9 cellular contexts compared by ENCODE assay signal in genomic region chr20:36754656-36755222, GRCh38. TPM values are rescaled to one million over a fixed set of nuclear protein-coding genes. Genes with fewer than 3 reads are reported as not detected.
DNase-seq lines count a peak whose midpoint lies in the region; ATAC-seq and TF ChIP-seq lines count a peak whose summit lies in the region.
"Had no signal": no experiment of that assay in that cellular context is flagged by ENCODE, and none has a peak within 500 bp of the region (broad histone marks: within the 10 kb centered on the region; RNA-seq: fewer than 3 reads in every experiment).

No MANE protein-coding gene starts in this region.

- H3K27ac ChIP-seq in WERI-Rb-1 (no peak overlapping the region), lung (ENCODE audit: low read depth in 1 of 2, low read length in 1 of 2) (peak overlapping the region; percentile 4 to 44), thoracic aorta (no peak overlapping the region)
- H3K27ac ChIP-seq: skin epidermis had no signal

- POLR2A ChIA-PET in AG04449 (lab: Yijun Ruan, JAX) = interaction anchor here (0.9 to 1.3 kb wide), 2 partner anchors 8 to 88 kb away, joined by 3 read pairs; partner anchors contain the start of gene NDRG3

- no peaks in the 10 kb centered on the region for H3K4me1 ChIP-seq in lung (ENCODE audit: control insufficient read depth in 2 of 2, insufficient read depth in 2 of 2, low read length in 2 of 2)
- peaks cover 0 to 4% of the 10 kb centered on the region in 2 donors for H3K4me1 ChIP-seq in thoracic aorta (ENCODE audit: control insufficient read depth in 1 of 2, low read depth in 2 of 2)

- TF ChIP-seq CTCF in AG04449 (IDR thresholded peaks at IDR 0.05; ENCODE audit: insufficient read depth, low read length, missing control alignments) (peak; percentile 83), GM12874 (IDR thresholded peaks at IDR 0.05; ENCODE audit: insufficient read depth, low read depth, low read length) (peak; percentile 72), WERI-Rb-1 (IDR thresholded peaks at IDR 0.05; ENCODE audit: low read depth, low read length) (peak; percentile 84), lung (IDR thresholded peaks at IDR 0.05; ENCODE audit: control extremely low read depth, extremely low read depth) (peak; percentile 54), thoracic aorta (IDR thresholded peaks at IDR 0.05) (peak; percentile 86)

- WGBS in lung, 2 donors = 11 to 16% methylated on average over 2 of the region's 2 CpGs

- H3K4me3 ChIP-seq in AG04449 (ENCODE audit: low read depth, low read length) (no peak overlapping the region), WERI-Rb-1 (ENCODE audit: low read depth, low read length) (no peak overlapping the region), lung (no peak overlapping the region), thoracic aorta (no peak overlapping the region)
- H3K4me3 ChIP-seq: skin epidermis had no signal

- no peaks in the 10 kb centered on the region for H3K27me3 ChIP-seq in WERI-Rb-1 (ENCODE audit: insufficient read depth, low read depth, severe bottlenecking)
- H3K27me3 ChIP-seq in lung (ENCODE audit: control insufficient read depth, insufficient read depth) = no peaks in the 10 kb centered on the region
- no peaks in the 10 kb centered on the region for H3K27me3 ChIP-seq in thoracic aorta (replicated peaks; ENCODE audit: insufficient read depth)

- H3K36me3 ChIP-seq in WERI-Rb-1 = peaks cover 76% of the 10 kb centered on the region
- H3K36me3 ChIP-seq in lung (ENCODE audit: control insufficient read depth in 2 of 2, insufficient read depth in 2 of 2, low read length in 2 of 2) = peaks cover 0 to 3% of the 10 kb centered on the region in 2 donors
- H3K36me3 ChIP-seq in thoracic aorta = peaks cover 15% of the 10 kb centered on the region

- peak; percentile 10 for DNase-seq in AG04449 (ENCODE audit: low read depth, low spot score)
- DNase-seq in NCI-H2171 treated with DMSO at 0.1 percent for 48 hours (lab: John Stamatoyannopoulos, UW) = peak; percentile 64
- DNase-seq in WERI-Rb-1 = peak; percentile 60
- peak; percentile 81 to 85 for DNase-seq in dermis microvascular lymphatic vessel endothelial cell (ENCODE audit: low read depth in 2 of 2)
- DNase-seq in lung (ENCODE audit: low spot score) = peak; percentile 50
- DNase-seq in thoracic aorta (ENCODE audit: low spot score) = no peak

- CTCF ChIA-PET in AG04449 (lab: Yijun Ruan, JAX) = interaction anchor here (0.9 to 6.1 kb wide), 46 partner anchors 8 to 544 kb away, joined by 3 to 98 read pairs (median 4); partner anchors contain the start of genes DSN1, NDRG3 and RAB5IF

- peak; percentile 75 for ATAC-seq in lung (ENCODE audit: insufficient read depth, low FRiP score)
- ATAC-seq in thoracic aorta (ENCODE audit: insufficient number of reproducible peaks, low FRiP score, low read depth) = peak; percentile 76
- ATAC-seq in GM19455 (IDR thresholded peaks at IDR 0.05; ENCODE audit: unreplicated experiment) = no peak

- no peaks in the 10 kb centered on the region for H3K9me3 ChIP-seq in WERI-Rb-1 (ENCODE audit: severe bottlenecking)
- no peaks in the 10 kb centered on the region for H3K9me3 ChIP-seq in lung (ENCODE audit: control insufficient read depth in 2 of 2, insufficient read depth in 1 of 2, low read length in 1 of 2)
- no peaks in the 10 kb centered on the region for H3K9me3 ChIP-seq in thoracic aorta

RNA-seq across cellular contexts. Expression of gene NDRG3, which starts 8.8 kb away (rescaled TPM):
- 28.3 and 28.9 TPM in 2 replicates for total RNA-seq in dermis microvascular lymphatic vessel endothelial cell
- 10 to 100 TPM; 20.4 to 20.8 TPM for total RNA-seq in lung
- 10 to 100 TPM; 12.2 to 15.0 TPM for polyA plus RNA-seq in lung
- total RNA-seq in thoracic aorta = 10 to 100 TPM; 50.9 to 57.7 TPM

RNA-seq across cellular contexts. Expression of gene DSN1, which starts 18.8 kb away (rescaled TPM):
- total RNA-seq in dermis microvascular lymphatic vessel endothelial cell = 16.4 and 18.7 TPM in 2 replicates
- total RNA-seq in lung = 10 to 100 TPM; 10.5 to 11.0 TPM
- 1 to 10 TPM; 5.8 to 8.9 TPM for polyA plus RNA-seq in lung
- 1 to 10 TPM; 5.6 to 6.1 TPM for total RNA-seq in thoracic aorta

Comparison
In these comparisons a context has a peak if more than half of its experiments do, and no peak if none do; other contexts are left out.
1. H3K27ac ChIP-seq: peak in lung (2 of 2); none in WERI-Rb-1 (single experiment) and thoracic aorta (0 of 2).
2. Peak in every context shown above with its lines, with median percentiles within 50 percentile points of each other: CTCF ChIP-seq.